28 cellular contexts compared by ENCODE assay signal in the genomic region with DNA sequence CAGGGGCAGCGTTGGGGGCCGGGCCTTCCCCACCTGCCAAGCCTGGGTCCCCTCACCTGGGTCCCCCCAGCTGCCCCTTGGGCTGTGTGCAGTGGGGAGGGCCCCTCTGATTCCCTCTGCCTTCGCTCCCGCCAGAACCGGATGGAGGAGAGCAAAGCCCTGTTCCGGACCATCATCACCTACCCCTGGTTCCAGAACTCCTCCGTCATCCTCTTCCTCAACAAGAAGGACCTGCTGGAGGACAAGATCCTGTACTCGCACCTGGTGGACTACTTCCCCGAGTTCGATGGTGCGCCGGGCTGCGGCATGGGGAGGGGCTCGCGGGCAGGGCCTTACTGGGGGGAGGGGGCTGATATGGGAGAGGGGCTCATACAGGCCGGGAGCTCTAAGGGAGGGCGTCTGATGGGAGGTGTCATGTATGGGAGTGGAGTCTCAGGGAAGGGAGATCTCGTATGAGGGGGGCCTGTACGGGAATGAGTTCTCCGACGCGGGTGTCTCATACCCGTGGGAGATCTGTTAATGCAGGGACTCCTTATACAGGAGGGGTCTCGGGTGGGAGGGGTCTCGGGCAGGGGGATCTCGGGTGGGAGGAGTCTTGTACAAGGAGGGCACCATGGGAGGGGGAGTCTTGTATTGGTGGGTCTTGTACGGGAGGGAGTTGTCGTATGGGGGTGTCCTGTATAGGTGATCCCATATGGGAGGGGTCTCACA. TPM values are rescaled to one million over a fixed set of nuclear protein-coding genes. Genes with fewer than 3 reads are reported as not detected.
"Had no signal": no experiment of that assay in that cellular context is flagged by ENCODE, and none has a peak within 500 bp of the region (broad histone marks: within the 10 kb centered on the region; RNA-seq: fewer than 3 reads in every experiment).

No MANE protein-coding gene starts in this region.

- H3K36me3 Mint-ChIP-seq: activated CD8-positive, alpha-beta memory T cell treated with anti-CD3 and anti-CD28 coated beads, Interleukin-2, amount 10 ng/mL, durations not matched to agents 7 days and 5 days; activated naive CD4-positive, alpha-beta T cell treated with anti-CD3 and anti-CD28 coated beads, Interleukin-2, amount 50 U/mL, for 24 hours; IgD-negative memory B cell; WTC11 had no signal

- H3K4me3 ChIP-seq: ascending aorta, body of pancreas, MG63 had no signal

- H3K4me3 Mint-ChIP-seq: activated CD8-positive, alpha-beta memory T cell treated with anti-CD3 and anti-CD28 coated beads, Interleukin-2, amount 10 ng/mL, durations not matched to agents 7 days and 5 days; activated naive CD4-positive, alpha-beta T cell treated with anti-CD3 and anti-CD28 coated beads, Interleukin-2, amount 50 U/mL, for 24 hours; activated T-cell treated with anti-CD3 and anti-CD28 coated beads, Interleukin-2, amount 50 U/mL, for 24 hours; activated T-helper 1 cell treated with anti-CD3 and anti-CD28 coated beads, Interleukin-12 subunit alpha, Interleukin-12 subunit beta, Interleukin-2, Interleukin-4 antibody, amounts not matched to agents 30 ng/mL and 10 ng/mL and 1 ng/mL, durations not matched to agents 14 hours and 24 hours and 36 hours; IgD-negative memory B cell; T-helper 17 cell; WTC11 had no signal

- H3K36me3 ChIP-seq: MG63 had no signal

- H3K4me1 ChIP-seq: ascending aorta, body of pancreas had no signal

- H3K4me1 Mint-ChIP-seq: activated CD8-positive, alpha-beta memory T cell treated with anti-CD3 and anti-CD28 coated beads, Interleukin-2, amount 10 ng/mL, durations not matched to agents 7 days and 5 days; activated naive CD4-positive, alpha-beta T cell treated with anti-CD3 and anti-CD28 coated beads, Interleukin-2, amount 50 U/mL, for 24 hours; IgD-negative memory B cell; T-helper 17 cell; WTC11 had no signal

- H3K27ac ChIP-seq: ascending aorta, body of pancreas had no signal

- H3K27me3 Mint-ChIP-seq: activated CD8-positive, alpha-beta memory T cell treated with anti-CD3 and anti-CD28 coated beads, Interleukin-2, amount 10 ng/mL, durations not matched to agents 7 days and 5 days; activated naive CD4-positive, alpha-beta T cell treated with anti-CD3 and anti-CD28 coated beads, Interleukin-2, amount 50 U/mL, for 24 hours; activated T-cell treated with anti-CD3 and anti-CD28 coated beads, Interleukin-2, amount 50 U/mL, for 24 hours; IgD-negative memory B cell; T-helper 17 cell had no signal

- H3K9me3 ChIP-seq: ascending aorta, body of pancreas, MG63 had no signal

- H3K27me3 ChIP-seq: ascending aorta, body of pancreas, MG63 had no signal

- ATAC-seq: activated CD8-positive, alpha-beta memory T cell treated with anti-CD3 and anti-CD28 coated beads, Interleukin-2, amount 10 ng/mL, durations not matched to agents 7 days and 5 days; body of pancreas; Panc1; T-helper 17 cell; WTC11 had no signal

- H3K27ac Mint-ChIP-seq: activated CD8-positive, alpha-beta memory T cell treated with anti-CD3 and anti-CD28 coated beads, Interleukin-2, amount 10 ng/mL, durations not matched to agents 7 days and 5 days; activated naive CD4-positive, alpha-beta T cell treated with anti-CD3 and anti-CD28 coated beads, Interleukin-2, amount 50 U/mL, for 24 hours; activated T-cell treated with anti-CD3 and anti-CD28 coated beads, Interleukin-2, amount 50 U/mL, for 24 hours; activated T-helper 1 cell treated with anti-CD3 and anti-CD28 coated beads, Interleukin-12 subunit alpha, Interleukin-12 subunit beta, Interleukin-2, Interleukin-4 antibody, amounts not matched to agents 30 ng/mL and 10 ng/mL and 1 ng/mL, durations not matched to agents 14 hours and 24 hours and 36 hours; IgD-negative memory B cell; T-helper 17 cell; WTC11 had no signal

- H3K9me3 Mint-ChIP-seq: activated naive CD4-positive, alpha-beta T cell treated with anti-CD3 and anti-CD28 coated beads, Interleukin-2, amount 50 U/mL, for 24 hours; activated T-cell treated with anti-CD3 and anti-CD28 coated beads, Interleukin-2, amount 50 U/mL, for 24 hours; activated T-helper 1 cell treated with anti-CD3 and anti-CD28 coated beads, Interleukin-12 subunit alpha, Interleukin-12 subunit beta, Interleukin-2, Interleukin-4 antibody, amounts not matched to agents 30 ng/mL and 10 ng/mL and 1 ng/mL, durations not matched to agents 14 hours and 24 hours and 36 hours; IgD-negative memory B cell; WTC11 had no signal

- DNase-seq: activated CD4-positive, alpha-beta T cell treated with anti-CD3 and anti-CD28 coated beads for 48 hours; activated CD4-positive, alpha-beta T cell treated with anti-CD3 and anti-CD28 coated beads, Interleukin-2, amount 50 U/mL, for 48 hours; activated CD4-positive, CD25-positive, alpha-beta regulatory T cell treated with anti-CD3 and anti-CD28 coated beads, Interleukin-2, amount 50 U/mL, for 72 hours; activated CD8-positive, alpha-beta memory T cell treated with anti-CD3 and anti-CD28 coated beads, Interleukin-2, amount 10 ng/mL, durations not matched to agents 7 days and 5 days; activated effector memory CD4-positive, alpha-beta T cell treated with Interleukin-2 at 50 U/mL for 16 hours; activated naive CD4-positive, alpha-beta T cell; activated T-cell treated with anti-CD3 and anti-CD28 coated beads, Interleukin-2, amount 50 U/mL, for 24 hours; MG63; MV-4-11; NCI-H1105; NCI-H1436; NCI-H187; NCI-H2081; NCI-H510A treated with DMSO at 0.1 percent for 48 hours; NCI-H69; NK-92 treated with Interleukin-12 subunit alpha and Interleukin-12 subunit beta, amount 100 ng/mL, for 24 hours; OCI-M1; SHP77 treated with DMSO at 0.1 percent for 48 hours; T-helper 17 cell; T-helper 9 cell had no signal

RNA-seq across cellular contexts. Expression of a gene that starts 16.6 kb away (rescaled TPM):
- total RNA-seq: SK-MEL-5 had no signal
- polyA plus RNA-seq: IgD-negative memory B cell had no signal

RNA-seq across cellular contexts. Expression of a gene that starts 59.3 kb away (rescaled TPM):
- total RNA-seq: SK-MEL-5 had no signal
